22 cellular contexts compared by ENCODE assay signal in genomic region chr19:38195237-38195636, GRCh38. TPM values are rescaled to one million over a fixed set of nuclear protein-coding genes. Genes with fewer than 3 reads are reported as not detected.
"Had no signal": no experiment of that assay in that cellular context is flagged by ENCODE, and none has a peak within 500 bp of the region (broad histone marks: within the 10 kb centered on the region; RNA-seq: fewer than 3 reads in every experiment).

No MANE protein-coding gene starts in this region.

- H3K27ac Mint-ChIP-seq: activated CD4-positive, alpha-beta memory T cell treated with anti-CD3 and anti-CD28 coated beads, Interleukin-2, amount 10 ng/mL, durations not matched to agents 7 days and 5 days; activated CD4-positive, alpha-beta T cell treated with anti-CD3 and anti-CD28 coated beads for 36 hours; activated naive CD8-positive, alpha-beta T cell treated with anti-CD3 and anti-CD28 coated beads for 36 hours; activated T-helper 17 cell treated with anti-CD3 and anti-CD28 coated beads, Interleukin-2, amount 50 U/mL, for 72 hours had no signal

- H3K27me3 ChIP-seq: SJCRH30 had no signal

- H3K4me2 ChIP-seq: SK-N-SH had no signal

- DNase-seq: activated CD4-positive, alpha-beta memory T cell treated with anti-CD3 and anti-CD28 coated beads, Interleukin-2, amount 10 ng/mL, durations not matched to agents 7 days and 5 days; activated CD4-positive, alpha-beta T cell treated with anti-CD3 and anti-CD28 coated beads for 36 hours; activated CD4-positive, alpha-beta T cell treated with anti-CD3 and anti-CD28 coated beads, Interleukin-2, amount 50 U/mL, for 1 hour; activated gamma-delta T cell; activated naive CD4-positive, alpha-beta T cell treated with anti-CD3 and anti-CD28 coated beads, Interleukin-2, amount 10 ng/mL, durations not matched to agents 7 days and 5 days; activated naive CD8-positive, alpha-beta T cell treated with anti-CD3 and anti-CD28 coated beads for 36 hours; activated T-cell treated with anti-CD3 and anti-CD28 coated beads for 4 hours; activated T-cell treated with anti-CD3 and anti-CD28 coated beads, Interleukin-2, amount 50 U/mL, for 48 hours; caudate nucleus; Karpas-422; MM.1S; NCI-H1105; NCI-H1436; NCI-H345; NCI-H510A; NCI-H526 treated with DMSO at 0.1 percent for 48 hours; Right ventricle myocardium superior; SJCRH30; SK-N-SH; T-helper 1 cell had no signal

- H3K4me3 ChIP-seq: SJCRH30 had no signal

- H3K27ac ChIP-seq: SJCRH30, VCaP had no signal

- H3K4me1 ChIP-seq: SJCRH30 had no signal

- H3K4me3 Mint-ChIP-seq: activated CD4-positive, alpha-beta memory T cell treated with anti-CD3 and anti-CD28 coated beads, Interleukin-2, amount 10 ng/mL, durations not matched to agents 7 days and 5 days; activated CD4-positive, alpha-beta T cell treated with anti-CD3 and anti-CD28 coated beads for 36 hours; activated naive CD4-positive, alpha-beta T cell treated with anti-CD3 and anti-CD28 coated beads, Interleukin-2, amount 10 ng/mL, durations not matched to agents 7 days and 5 days; activated naive CD8-positive, alpha-beta T cell treated with anti-CD3 and anti-CD28 coated beads for 36 hours; activated T-helper 17 cell treated with anti-CD3 and anti-CD28 coated beads, Interleukin-2, amount 50 U/mL, for 72 hours had no signal

- H3K9ac ChIP-seq: SK-N-SH had no signal

- H3K4me1 Mint-ChIP-seq: activated CD4-positive, alpha-beta memory T cell treated with anti-CD3 and anti-CD28 coated beads, Interleukin-2, amount 10 ng/mL, durations not matched to agents 7 days and 5 days had no signal

- ATAC-seq: activated CD4-positive, alpha-beta T cell treated with anti-CD3 and anti-CD28 coated beads for 36 hours; activated T-helper 17 cell treated with anti-CD3 and anti-CD28 coated beads, Interleukin-2, amount 50 U/mL, for 72 hours had no signal

- H3K9me3 Mint-ChIP-seq: activated naive CD8-positive, alpha-beta T cell treated with anti-CD3 and anti-CD28 coated beads for 36 hours; activated T-helper 17 cell treated with anti-CD3 and anti-CD28 coated beads, Interleukin-2, amount 50 U/mL, for 72 hours had no signal

- H3K27me3 Mint-ChIP-seq: activated CD4-positive, alpha-beta memory T cell treated with anti-CD3 and anti-CD28 coated beads, Interleukin-2, amount 10 ng/mL, durations not matched to agents 7 days and 5 days; activated CD4-positive, alpha-beta T cell treated with anti-CD3 and anti-CD28 coated beads for 36 hours; activated naive CD4-positive, alpha-beta T cell treated with anti-CD3 and anti-CD28 coated beads, Interleukin-2, amount 10 ng/mL, durations not matched to agents 7 days and 5 days; activated naive CD8-positive, alpha-beta T cell treated with anti-CD3 and anti-CD28 coated beads for 36 hours; activated T-helper 17 cell treated with anti-CD3 and anti-CD28 coated beads, Interleukin-2, amount 50 U/mL, for 72 hours had no signal

- H3K9me3 ChIP-seq: SJCRH30, SK-N-SH had no signal

RNA-seq across cellular contexts. Expression of gene DPF1, which starts 28.8 kb away (rescaled TPM):
- total RNA-seq: Right ventricle myocardium superior had no signal
